1 cellular context compared by ENCODE assay signal in genomic region chr12:62259311-62259992, GRCh38.
A peak's percentile ranks its signal among the peaks of the same experiment; 100 is the strongest.
TF ChIP-seq lines count a peak whose summit lies in the region.

No MANE protein-coding gene starts in this region.

TF ChIP-seq in K562, 482 proteins besides CTCF, POLR2A, EP300 and RAD21 (continued from another document):
- TF ChIP-seq CTCFL (IDR thresholded peaks at IDR 0.05; ENCODE audit: borderline replicate concordance, insufficient read depth, low read depth, low read length, poor library complexity, severe bottlenecking) (no peak), MNT (conservative IDR thresholded peaks at IDR 0.05) (no peak), TCF3 (CRISPR knock-in tag; IDR thresholded peaks at IDR 0.05) (no peak), PHTF2 (CRISPR knock-in tag; IDR thresholded peaks at IDR 0.05) (0 out of 2 replicates have a peak, but pooled peaks have one; percentile 60), SNRNP70 (optimal IDR thresholded peaks at IDR 0.05; ENCODE audit: low read depth, low read length) (no peak), DPF2 (IDR thresholded peaks at IDR 0.05) (no peak; the same call in 1 of the 2 replicates), RUNX1 (IDR thresholded peaks at IDR 0.05; ENCODE audit: low read depth) (no peak), ZNF316 (IDR thresholded peaks at IDR 0.05) (0 out of 2 replicates have a peak, but pooled peaks have one; percentile 6), ZNF280B (CRISPR knock-in tag; IDR thresholded peaks at IDR 0.05) (no peak), CHD2 (IDR thresholded peaks at IDR 0.05; ENCODE audit: low read depth, low read length) (no peak), TCF7 (IDR thresholded peaks at IDR 0.05; ENCODE audit: borderline replicate concordance) (no peak), CCNT2 (IDR thresholded peaks at IDR 0.05; ENCODE audit: borderline replicate concordance, extremely low read depth, insufficient read length, low read depth, low read length) (no peak), ZNF584 (CRISPR knock-in tag; IDR thresholded peaks at IDR 0.05; ENCODE audit: low read depth) (0 out of 2 replicates have a peak, but pooled peaks have one; percentile 23), EGR1 (conservative IDR thresholded peaks at IDR 0.05) (no peak), GTF2F1 (IDR thresholded peaks at IDR 0.05; ENCODE audit: low read depth, low read length) (no peak), ZNF449 (CRISPR knock-in tag; IDR thresholded peaks at IDR 0.05) (no peak), RB1 (IDR thresholded peaks at IDR 0.05; ENCODE audit: low read depth) (no peak), ZNF707 (CRISPR knock-in tag; conservative IDR thresholded peaks at IDR 0.05) (no peak), BACH1 (tag; IDR thresholded peaks at IDR 0.05) (peak; percentile 51; the same call in 1 of the 2 replicates), ZBTB11 (CRISPR knock-in tag; IDR thresholded peaks at IDR 0.05) (0 out of 6 replicates have a peak, but pooled peaks of 1 of the 3 experiments have one; percentile 11), IFI16 (CRISPR knock-in tag; IDR thresholded peaks at IDR 0.05) (no peak), KDM4B (IDR thresholded peaks at IDR 0.05; ENCODE audit: borderline replicate concordance in 2 of 2, low read depth in 1 of 2) (0 out of 4 replicates have a peak, but pooled peaks of 1 of the 2 experiments have one; percentile 14), PTRF (tag; IDR thresholded peaks at IDR 0.05) (no peak), ZNF23 (CRISPR knock-in tag; IDR thresholded peaks at IDR 0.05) (no peak), MAFG (tag; conservative IDR thresholded peaks at IDR 0.05) (peak; percentile 39; the same call in 1 of the 2 replicates), HCFC1 (IDR thresholded peaks at IDR 0.05; ENCODE audit: low read depth, low read length) (no peak), POLR3A (IDR thresholded peaks at IDR 0.05; ENCODE audit: borderline replicate concordance, extremely low read depth, insufficient read depth, insufficient read length) (no peak), MLLT1 (IDR thresholded peaks at IDR 0.05) (0 out of 4 replicates have a peak, but pooled peaks of 1 of the 2 experiments have one; percentile 76), GTF2B (IDR thresholded peaks at IDR 0.05; ENCODE audit: extremely low read depth, insufficient read length) (no peak), ETS2 (tag; IDR thresholded peaks at IDR 0.05; ENCODE audit: borderline replicate concordance, poor library complexity, severe bottlenecking) (no peak), TCF7L2 (IDR thresholded peaks at IDR 0.05; ENCODE audit: low read depth, low read length) (no peak), CHD1 (IDR thresholded peaks at IDR 0.05; ENCODE audit: low read length) (peak; percentile 67), SMARCE1 (IDR thresholded peaks at IDR 0.05) (no peak), NCOA1 (IDR thresholded peaks at IDR 0.05; ENCODE audit: low read depth) (no peak), NCOA4 (IDR thresholded peaks at IDR 0.05; ENCODE audit: partially characterized antibody) (no peak), MYBL2 (IDR thresholded peaks at IDR 0.05; ENCODE audit: low read depth) (no peak), MYBL2 (CRISPR knock-in tag; IDR thresholded peaks at IDR 0.05; ENCODE audit: borderline replicate concordance) (no peak), CSDE1 (IDR thresholded peaks at IDR 0.05) (no peak; a peak in 1 of 4 replicates), E2F8 (IDR thresholded peaks at IDR 0.05; ENCODE audit: low read depth, partially characterized antibody) (no peak), KDM5B (IDR thresholded peaks at IDR 0.05; ENCODE audit: insufficient replicate concordance, low read depth, low read length) (no peak), ZNF263 (CRISPR knock-in tag; IDR thresholded peaks at IDR 0.05; ENCODE audit: borderline replicate concordance) (0 out of 2 replicates have a peak, but pooled peaks have one; percentile 2), ZNF644 (tag; IDR thresholded peaks at IDR 0.05; ENCODE audit: low read depth) (0 out of 2 replicates have a peak, but pooled peaks have one; percentile 44), IRF1 (CRISPR knock-in tag; IDR thresholded peaks at IDR 0.05; ENCODE audit: borderline replicate concordance) (no peak), HDAC1 (IDR thresholded peaks at IDR 0.05) (peak in 1 of 2 experiments; percentile 21; a peak in 2 of 4 replicates)
TF ChIP-seq in K562: peak in this region for 14.
